In the genomic region with DNA sequence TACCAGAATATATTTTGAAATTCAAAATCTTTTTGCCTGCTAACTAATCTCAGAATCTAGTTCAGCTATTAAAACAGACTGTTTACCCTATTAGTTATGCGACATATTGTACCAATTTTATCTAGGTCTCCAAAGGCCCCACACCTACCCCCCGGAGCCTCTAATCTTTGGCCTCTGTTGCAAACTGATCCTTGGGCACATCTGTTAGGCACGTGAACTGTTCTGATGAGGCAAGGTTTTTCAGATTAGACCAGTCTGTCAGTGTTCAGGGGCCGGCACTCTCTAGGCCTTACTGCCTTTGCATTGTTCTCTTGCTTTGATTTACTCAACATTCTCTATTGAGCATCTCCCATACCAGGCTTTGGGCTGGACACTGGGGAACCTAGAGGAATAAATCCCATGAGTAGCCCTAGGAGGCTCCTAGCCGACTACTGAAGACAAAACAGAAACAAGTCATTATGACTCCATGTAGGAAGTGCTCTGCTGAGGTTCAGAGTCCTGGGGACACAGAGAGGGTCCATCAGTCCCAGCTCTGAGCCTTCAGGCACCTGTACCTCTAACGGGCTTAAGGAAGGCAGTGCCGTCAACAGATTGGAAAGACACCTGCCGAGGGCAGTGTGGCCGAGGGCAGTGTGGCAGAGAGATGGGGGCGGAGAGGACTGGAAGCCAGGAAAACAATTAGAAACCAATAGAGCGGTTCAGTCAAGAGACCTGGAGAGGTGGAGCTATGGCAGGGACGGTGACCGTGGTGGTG, we compare ENCODE assay signal across 1 cellular context.
TF ChIP-seq lines count a peak whose summit lies in the region.

No MANE protein-coding gene starts in this region.

TF ChIP-seq in HepG2, 621 proteins besides CTCF, POLR2A, EP300 and RAD21 (continued from another document and continues in another):
- no peak for TF ChIP-seq MNT (IDR thresholded peaks at IDR 0.05)
- TF ChIP-seq KLF12 (CRISPR knock-in tag; IDR thresholded peaks at IDR 0.05; ENCODE audit: borderline replicate concordance): no peak
- TF ChIP-seq ZNF142 (CRISPR knock-in tag; IDR thresholded peaks at IDR 0.05): no peak
- no peak for TF ChIP-seq ZNF180 (CRISPR knock-in tag; IDR thresholded peaks at IDR 0.05; ENCODE audit: borderline replicate concordance, low read depth)
- TF ChIP-seq ELF4 (CRISPR knock-in tag; IDR thresholded peaks at IDR 0.05; ENCODE audit: borderline replicate concordance): no peak
- TF ChIP-seq PAX8 (CRISPR knock-in tag; IDR thresholded peaks at IDR 0.05; ENCODE audit: borderline replicate concordance): no peak
- TF ChIP-seq, protein P1, sequence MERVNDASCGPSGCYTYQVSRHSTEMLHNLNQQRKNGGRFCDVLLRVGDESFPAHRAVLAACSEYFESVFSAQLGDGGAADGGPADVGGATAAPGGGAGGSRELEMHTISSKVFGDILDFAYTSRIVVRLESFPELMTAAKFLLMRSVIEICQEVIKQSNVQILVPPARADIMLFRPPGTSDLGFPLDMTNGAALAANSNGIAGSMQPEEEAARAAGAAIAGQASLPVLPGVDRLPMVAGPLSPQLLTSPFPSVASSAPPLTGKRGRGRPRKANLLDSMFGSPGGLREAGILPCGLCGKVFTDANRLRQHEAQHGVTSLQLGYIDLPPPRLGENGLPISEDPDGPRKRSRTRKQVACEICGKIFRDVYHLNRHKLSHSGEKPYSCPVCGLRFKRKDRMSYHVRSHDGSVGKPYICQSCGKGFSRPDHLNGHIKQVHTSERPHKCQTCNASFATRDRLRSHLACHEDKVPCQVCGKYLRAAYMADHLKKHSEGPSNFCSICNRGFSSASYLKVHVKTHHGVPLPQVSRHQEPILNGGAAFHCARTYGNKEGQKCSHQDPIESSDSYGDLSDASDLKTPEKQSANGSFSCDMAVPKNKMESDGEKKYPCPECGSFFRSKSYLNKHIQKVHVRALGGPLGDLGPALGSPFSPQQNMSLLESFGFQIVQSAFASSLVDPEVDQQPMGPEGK (CRISPR knock-in tag; IDR thresholded peaks at IDR 0.05): peak; percentile 90
- peak; percentile 89 for TF ChIP-seq NCOA2 (CRISPR knock-in tag; IDR thresholded peaks at IDR 0.05)
- peak; percentile 80 for TF ChIP-seq MIXL1 (CRISPR knock-in tag; IDR thresholded peaks at IDR 0.05)
- TF ChIP-seq, protein P2, sequence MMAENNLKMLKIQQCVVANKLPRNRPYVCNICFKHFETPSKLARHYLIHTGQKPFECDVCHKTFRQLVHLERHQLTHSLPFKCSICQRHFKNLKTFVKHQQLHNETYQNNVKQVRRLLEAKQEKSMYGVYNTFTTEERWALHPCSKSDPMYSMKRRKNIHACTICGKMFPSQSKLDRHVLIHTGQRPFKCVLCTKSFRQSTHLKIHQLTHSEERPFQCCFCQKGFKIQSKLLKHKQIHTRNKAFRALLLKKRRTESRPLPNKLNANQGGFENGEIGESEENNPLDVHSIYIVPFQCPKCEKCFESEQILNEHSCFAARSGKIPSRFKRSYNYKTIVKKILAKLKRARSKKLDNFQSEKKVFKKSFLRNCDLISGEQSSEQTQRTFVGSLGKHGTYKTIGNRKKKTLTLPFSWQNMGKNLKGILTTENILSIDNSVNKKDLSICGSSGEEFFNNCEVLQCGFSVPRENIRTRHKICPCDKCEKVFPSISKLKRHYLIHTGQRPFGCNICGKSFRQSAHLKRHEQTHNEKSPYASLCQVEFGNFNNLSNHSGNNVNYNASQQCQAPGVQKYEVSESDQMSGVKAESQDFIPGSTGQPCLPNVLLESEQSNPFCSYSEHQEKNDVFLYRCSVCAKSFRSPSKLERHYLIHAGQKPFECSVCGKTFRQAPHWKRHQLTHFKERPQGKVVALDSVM (CRISPR knock-in tag; IDR thresholded peaks at IDR 0.05): peak; percentile 77
- no peak for TF ChIP-seq ZNF570 (CRISPR knock-in tag; IDR thresholded peaks at IDR 0.05; ENCODE audit: borderline replicate concordance)
- TF ChIP-seq MAFK (conservative IDR thresholded peaks at IDR 0.05 in 1 of 2, IDR thresholded peaks at IDR 0.05 in 1 of 2; ENCODE audit: low read length in 2 of 2): no peak
- no peak for TF ChIP-seq ZNF777 (CRISPR knock-in tag; IDR thresholded peaks at IDR 0.05)
- 0 out of 2 replicates have a peak, but pooled peaks have one; percentile 39 for TF ChIP-seq CBFB (CRISPR knock-in tag; IDR thresholded peaks at IDR 0.05)
- no peak for TF ChIP-seq ZNF367 (CRISPR knock-in tag; IDR thresholded peaks at IDR 0.05; ENCODE audit: borderline replicate concordance)
- peak; percentile 14; the same call in 1 of the 2 replicates for TF ChIP-seq HNF1B (CRISPR knock-in tag; IDR thresholded peaks at IDR 0.05)
- TF ChIP-seq JARID2 (CRISPR knock-in tag; IDR thresholded peaks at IDR 0.05; ENCODE audit: insufficient replicate concordance): no peak
- no peak for TF ChIP-seq ZNF577 (CRISPR knock-in tag; IDR thresholded peaks at IDR 0.05; ENCODE audit: borderline replicate concordance, low read depth)
- TF ChIP-seq ZC3H13 (CRISPR knock-in tag; IDR thresholded peaks at IDR 0.05): no peak
- no peak for TF ChIP-seq ZNF414 (CRISPR knock-in tag; IDR thresholded peaks at IDR 0.05)
- TF ChIP-seq HHEX (CRISPR knock-in tag; IDR thresholded peaks at IDR 0.05): peak; percentile 54; the same call in 1 of the 2 replicates
- TF ChIP-seq SYNCRIP (IDR thresholded peaks at IDR 0.05; ENCODE audit: insufficient read depth, low read depth, low read length): no peak
- peak; percentile 46 for TF ChIP-seq ZNF629 (CRISPR knock-in tag; conservative IDR thresholded peaks at IDR 0.05)
- TF ChIP-seq HOXA5 (CRISPR knock-in tag; IDR thresholded peaks at IDR 0.05): 0 out of 2 replicates have a peak, but pooled peaks have one; percentile 51
- no peak for TF ChIP-seq ZNF292 (CRISPR knock-in tag; IDR thresholded peaks at IDR 0.05; ENCODE audit: borderline replicate concordance, low read depth)
- peak; percentile 75; the same call in 1 of the 2 replicates for TF ChIP-seq HOMEZ (CRISPR knock-in tag; IDR thresholded peaks at IDR 0.05; ENCODE audit: low read depth)
- no peak for TF ChIP-seq MTF2 (CRISPR knock-in tag; IDR thresholded peaks at IDR 0.05; ENCODE audit: borderline replicate concordance)
- peak; percentile 99 for TF ChIP-seq MLX (CRISPR knock-in tag; IDR thresholded peaks at IDR 0.05)
- no peak for TF ChIP-seq ZNF253 (CRISPR knock-in tag; IDR thresholded peaks at IDR 0.05; ENCODE audit: borderline replicate concordance)
- no peak for TF ChIP-seq FLYWCH1 (CRISPR knock-in tag; IDR thresholded peaks at IDR 0.05)
- peak; percentile 48; the same call in 1 of the 2 replicates for TF ChIP-seq TARDBP (CRISPR knock-in tag; IDR thresholded peaks at IDR 0.05)
- TF ChIP-seq ZNF501 (CRISPR knock-in tag; IDR thresholded peaks at IDR 0.05): peak; percentile 45; the same call in 1 of the 2 replicates
- no peak for TF ChIP-seq MYC (CRISPR knock-in tag; IDR thresholded peaks at IDR 0.05; ENCODE audit: borderline replicate concordance)
- no peak for TF ChIP-seq ETV6 (CRISPR knock-in tag; conservative IDR thresholded peaks at IDR 0.05)
- 0 out of 2 replicates have a peak, but pooled peaks have one; percentile 8 for TF ChIP-seq ZNF263 (CRISPR knock-in tag; IDR thresholded peaks at IDR 0.05)
- TF ChIP-seq, protein P3, sequence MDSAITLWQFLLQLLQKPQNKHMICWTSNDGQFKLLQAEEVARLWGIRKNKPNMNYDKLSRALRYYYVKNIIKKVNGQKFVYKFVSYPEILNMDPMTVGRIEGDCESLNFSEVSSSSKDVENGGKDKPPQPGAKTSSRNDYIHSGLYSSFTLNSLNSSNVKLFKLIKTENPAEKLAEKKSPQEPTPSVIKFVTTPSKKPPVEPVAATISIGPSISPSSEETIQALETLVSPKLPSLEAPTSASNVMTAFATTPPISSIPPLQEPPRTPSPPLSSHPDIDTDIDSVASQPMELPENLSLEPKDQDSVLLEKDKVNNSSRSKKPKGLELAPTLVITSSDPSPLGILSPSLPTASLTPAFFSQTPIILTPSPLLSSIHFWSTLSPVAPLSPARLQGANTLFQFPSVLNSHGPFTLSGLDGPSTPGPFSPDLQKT (CRISPR knock-in tag; IDR thresholded peaks at IDR 0.05; ENCODE audit: borderline replicate concordance): no peak
- peak; percentile 86 for TF ChIP-seq MED1 (CRISPR knock-in tag; IDR thresholded peaks at IDR 0.05)
- no peak for TF ChIP-seq ZNF749 (CRISPR knock-in tag; IDR thresholded peaks at IDR 0.05; ENCODE audit: borderline replicate concordance)
- TF ChIP-seq ZNF282 (IDR thresholded peaks at IDR 0.05; ENCODE audit: partially characterized antibody): no peak
- TF ChIP-seq DR1 (CRISPR knock-in tag; IDR thresholded peaks at IDR 0.05): no peak
